Comparison of ENCODE assay signal across 39 cellular contexts in the genomic region with DNA sequence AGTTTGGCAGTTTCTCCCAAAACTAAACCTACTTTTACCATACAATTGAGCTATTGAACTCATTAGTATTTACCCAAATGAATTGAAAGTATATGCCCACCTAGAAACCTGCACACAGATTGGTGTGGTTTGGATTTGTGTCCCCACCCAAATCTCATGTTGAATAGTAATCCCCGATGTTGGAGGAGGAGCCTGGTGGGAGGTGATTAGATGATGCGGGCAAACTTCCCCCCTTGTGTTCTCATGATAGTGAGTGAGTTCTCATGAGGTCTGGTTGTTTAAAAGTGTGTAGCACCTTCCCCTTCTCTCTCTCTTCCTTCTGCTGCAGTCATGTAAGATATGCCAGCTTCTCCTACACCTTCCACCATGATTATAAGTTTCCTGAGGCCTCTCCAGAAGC. TPM values are rescaled to one million over a fixed set of nuclear protein-coding genes. Genes with fewer than 3 reads are reported as not detected.
"Had no signal": no experiment of that assay in that cellular context is flagged by ENCODE, and none has a peak within 500 bp of the region (broad histone marks: within the 10 kb centered on the region; RNA-seq: fewer than 3 reads in every experiment).

No MANE protein-coding gene starts in this region.

- DNase-seq: Karpas-422, Kasumi-1, MG63, MM.1S, MV-4-11, NCI-H1048, NCI-H1092, NCI-H1092 treated with DMSO at 0.1 percent for 48 hours, NCI-H1105, NCI-H1105 treated with DMSO at 0.1 percent for 48 hours, NCI-H1417, NCI-H1417 treated with DMSO at 0.1 percent for 48 hours, NCI-H1436, NCI-H1436 treated with DMSO at 0.1 percent for 48 hours, NCI-H146, NCI-H1694, NCI-H1694 treated with DMSO at 0.1 percent for 48 hours, NCI-H187, NCI-H187 treated with DMSO at 0.1 percent for 48 hours, NCI-H1930, NCI-H2029, NCI-H2029 treated with DMSO at 0.1 percent for 48 hours, NCI-H2081, NCI-H2081 treated with DMSO at 0.1 percent for 48 hours, NCI-H2107, NCI-H2171, NCI-H2171 treated with DMSO at 0.1 percent for 48 hours, NCI-H2227 treated with DMSO at 0.1 percent for 48 hours, NCI-H226, NCI-H345, NCI-H446, NCI-H446 treated with DMSO at 0.1 percent for 48 hours, NCI-H510A, NCI-H510A treated with DMSO at 0.1 percent for 48 hours, NCI-H524 had no signal

- H3K4me3 ChIP-seq: MG63 had no signal

- H3K36me3 ChIP-seq: MG63 had no signal

RNA-seq across cellular contexts. Expression of a gene that starts 4.0 kb away (rescaled TPM):
- total RNA-seq: LHCN-M2, M059J, NCI-H460 had no signal

RNA-seq across cellular contexts. Expression of a gene that starts 15.4 kb away (rescaled TPM):
- total RNA-seq: LHCN-M2, M059J, NCI-H460 had no signal

RNA-seq across cellular contexts. Expression of a gene that starts 25.7 kb away (rescaled TPM):
- total RNA-seq: LHCN-M2, M059J, NCI-H460 had no signal

RNA-seq across cellular contexts. Expression of a gene that starts 42.5 kb away (rescaled TPM):
- total RNA-seq: LHCN-M2, M059J, NCI-H460 had no signal

RNA-seq across cellular contexts. Expression of a gene that starts 43.5 kb away (rescaled TPM):
- total RNA-seq: LHCN-M2, MCF 10A, NCI-H460 had no signal
